Comparison of ENCODE assay signal across 1 cellular context in genomic region chr6:33788694-33789549, GRCh38.
TF ChIP-seq lines count a peak whose summit lies in the region.

Gene LEMD2, minus strand, starts transcription at chr6:33789130. Its CDS starts 14 bp downstream, at chr6:33789116.

TF ChIP-seq in K562, 482 proteins besides CTCF, POLR2A, EP300 and RAD21 (continued from another document and continues in another):
- TF ChIP-seq E2F8 (IDR thresholded peaks at IDR 0.05; ENCODE audit: low read depth, partially characterized antibody) (peak; percentile 80), ADNP (tag; IDR thresholded peaks at IDR 0.05) (no peak), ZNF140 (CRISPR knock-in tag; IDR thresholded peaks at IDR 0.05) (no peak), NRF1 (conservative IDR thresholded peaks at IDR 0.05 in 1 of 2, IDR thresholded peaks at IDR 0.05 in 1 of 2) (peak; percentile 89 to 91), KLF1 (tag; IDR thresholded peaks at IDR 0.05) (peak; percentile 91), ZNF324 (CRISPR knock-in tag; IDR thresholded peaks at IDR 0.05) (peak; percentile 26; the same call in 1 of the 2 replicates), ZBTB43 (CRISPR knock-in tag; IDR thresholded peaks at IDR 0.05) (no peak), HSF4 (CRISPR knock-in tag; IDR thresholded peaks at IDR 0.05; ENCODE audit: borderline replicate concordance) (no peak), MAZ (CRISPR knock-in tag; conservative IDR thresholded peaks at IDR 0.05 in 1 of 2, IDR thresholded peaks at IDR 0.05 in 1 of 2) (peak; percentile 99 to 100), KDM2B (CRISPR knock-in tag; IDR thresholded peaks at IDR 0.05) (0 out of 2 replicates have a peak, but pooled peaks have one; percentile 4), MCM7 (IDR thresholded peaks at IDR 0.05) (0 out of 4 replicates have a peak, but pooled peaks of 1 of the 2 experiments have one; percentile 33), TCFL5 (CRISPR knock-in tag; conservative IDR thresholded peaks at IDR 0.05) (peak; percentile 68; the same call in 1 of the 2 replicates), ZNF175 (CRISPR knock-in tag; IDR thresholded peaks at IDR 0.05; ENCODE audit: low read depth) (peak; percentile 99), KAT7 (CRISPR knock-in tag; IDR thresholded peaks at IDR 0.05; ENCODE audit: borderline replicate concordance) (peak; percentile 91; the same call in 1 of the 2 replicates), UBTF (IDR thresholded peaks at IDR 0.05; ENCODE audit: borderline replicate concordance in 1 of 2, low read depth in 2 of 2, low read length in 2 of 2) (peak; percentile 54 to 92; a peak in 2 of 4 replicates), MLLT1 (IDR thresholded peaks at IDR 0.05) (peak in 1 of 2 experiments; percentile 68; a peak in 2 of 4 replicates), CREBBP (IDR thresholded peaks at IDR 0.05; ENCODE audit: low read depth, low read length) (no peak), RCOR1 (IDR thresholded peaks at IDR 0.05; ENCODE audit: borderline replicate concordance in 1 of 2, low read depth in 2 of 2, low read length in 2 of 2) (peak; percentile 27 to 51; a peak in 3 of 4 replicates), ZNF699 (CRISPR knock-in tag; IDR thresholded peaks at IDR 0.05; ENCODE audit: insufficient replicate concordance) (no peak), ZNF707 (CRISPR knock-in tag; conservative IDR thresholded peaks at IDR 0.05) (0 out of 2 replicates have a peak, but pooled peaks have one; percentile 23), ZC3H8 (IDR thresholded peaks at IDR 0.05) (0 out of 2 replicates have a peak, but pooled peaks have one; percentile 71), ZKSCAN8 (CRISPR knock-in tag; IDR thresholded peaks at IDR 0.05) (peak; percentile 72; the same call in 1 of the 2 replicates), CTBP1 (IDR thresholded peaks at IDR 0.05; ENCODE audit: borderline replicate concordance) (peak; percentile 96), ATF7 (IDR thresholded peaks at IDR 0.05) (peak; percentile 85), BDP1 (IDR thresholded peaks at IDR 0.05; ENCODE audit: insufficient read depth, insufficient read length) (no peak), HCFC1 (IDR thresholded peaks at IDR 0.05; ENCODE audit: low read depth, low read length) (peak; percentile 98), JUN (IDR thresholded peaks at IDR 0.05; ENCODE audit: borderline replicate concordance, low read depth, low read length) (peak; percentile 59; the same call in 1 of the 2 replicates), JUN (CRISPR knock-in tag; IDR thresholded peaks at IDR 0.05; ENCODE audit: borderline replicate concordance) (no peak), TOE1 (IDR thresholded peaks at IDR 0.05; ENCODE audit: borderline replicate concordance) (peak; percentile 66; the same call in 1 of the 2 replicates), TOE1 (CRISPR knock-in tag; IDR thresholded peaks at IDR 0.05; ENCODE audit: borderline replicate concordance, low read depth) (peak; percentile 14; the same call in 1 of the 2 replicates), ZBTB9 (CRISPR knock-in tag; IDR thresholded peaks at IDR 0.05) (peak; percentile 95), ZC3H11A (IDR thresholded peaks at IDR 0.05; ENCODE audit: low read depth, low read length) (0 out of 2 replicates have a peak, but pooled peaks have one; percentile 70), HDAC6 (IDR thresholded peaks at IDR 0.05; ENCODE audit: low read depth, low read length) (no peak), RERE (CRISPR knock-in tag; IDR thresholded peaks at IDR 0.05; ENCODE audit: borderline replicate concordance) (no peak), THRB (CRISPR knock-in tag; conservative IDR thresholded peaks at IDR 0.05) (peak; percentile 94), SAFB (IDR thresholded peaks at IDR 0.05; ENCODE audit: borderline replicate concordance, low read depth, low read length) (no peak), ZNF668 (CRISPR knock-in tag; IDR thresholded peaks at IDR 0.05) (peak; percentile 38; the same call in 1 of the 2 replicates), POLR2G (IDR thresholded peaks at IDR 0.05; ENCODE audit: low read depth, low read length) (peak; percentile 90), DEAF1 (CRISPR knock-in tag; IDR thresholded peaks at IDR 0.05) (0 out of 2 replicates have a peak, but pooled peaks have one; percentile 22), MEIS2 (IDR thresholded peaks at IDR 0.05; ENCODE audit: partially characterized antibody) (peak; percentile 58), TBL1XR1 (IDR thresholded peaks at IDR 0.05; ENCODE audit: low read length in 2 of 2) (peak; percentile 32 to 84; a peak in 1 of 4 replicates), DPF2 (IDR thresholded peaks at IDR 0.05) (peak; percentile 67), TFAP4 (CRISPR knock-in tag; IDR thresholded peaks at IDR 0.05; ENCODE audit: borderline replicate concordance) (peak; percentile 69; the same call in 1 of the 2 replicates), PHF20 (IDR thresholded peaks at IDR 0.05; ENCODE audit: partially characterized antibody) (peak; percentile 59)
